Comparison of ENCODE assay signal across 1 cellular context in genomic region chr11:9664276-9665171, GRCh38.
TF ChIP-seq lines count a peak whose summit lies in the region.

No MANE protein-coding gene starts in this region.

TF ChIP-seq in GM12878, 131 proteins besides CTCF, POLR2A, EP300 and RAD21:
- TF ChIP-seq, protein P1, sequence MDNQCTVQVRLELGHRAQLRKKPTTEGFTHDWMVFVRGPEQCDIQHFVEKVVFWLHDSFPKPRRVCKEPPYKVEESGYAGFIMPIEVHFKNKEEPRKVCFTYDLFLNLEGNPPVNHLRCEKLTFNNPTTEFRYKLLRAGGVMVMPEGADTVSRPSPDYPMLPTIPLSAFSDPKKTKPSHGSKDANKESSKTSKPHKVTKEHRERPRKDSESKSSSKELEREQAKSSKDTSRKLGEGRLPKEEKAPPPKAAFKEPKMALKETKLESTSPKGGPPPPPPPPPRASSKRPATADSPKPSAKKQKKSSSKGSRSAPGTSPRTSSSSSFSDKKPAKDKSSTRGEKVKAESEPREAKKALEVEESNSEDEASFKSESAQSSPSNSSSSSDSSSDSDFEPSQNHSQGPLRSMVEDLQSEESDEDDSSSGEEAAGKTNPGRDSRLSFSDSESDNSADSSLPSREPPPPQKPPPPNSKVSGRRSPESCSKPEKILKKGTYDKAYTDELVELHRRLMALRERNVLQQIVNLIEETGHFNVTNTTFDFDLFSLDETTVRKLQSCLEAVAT (IDR thresholded peaks at IDR 0.05) = 0 out of 2 replicates have a peak, but pooled peaks have one; percentile 32
- 0 out of 2 replicates have a peak, but pooled peaks have one; percentile 12 for TF ChIP-seq BCL11A (IDR thresholded peaks at IDR 0.05; ENCODE audit: low read depth, low read length)
- peak; percentile 69 for TF ChIP-seq IKZF1 (conservative IDR thresholded peaks at IDR 0.05)
- TF ChIP-seq PAX5 (IDR thresholded peaks at IDR 0.05; ENCODE audit: borderline replicate concordance, low read depth, low read length) = peak; percentile 48; the same call in 1 of the 2 replicates
- 0 out of 3 replicates have a peak, but pooled peaks have one; percentile 11 for TF ChIP-seq POU2F2 (IDR thresholded peaks at IDR 0.05; ENCODE audit: borderline replicate concordance, low read depth, low read length)
- TF ChIP-seq YY1 (IDR thresholded peaks at IDR 0.05; ENCODE audit: low read depth, low read length) = 0 out of 2 replicates have a peak, but pooled peaks have one; percentile 5
- TF ChIP-seq, protein P2, sequence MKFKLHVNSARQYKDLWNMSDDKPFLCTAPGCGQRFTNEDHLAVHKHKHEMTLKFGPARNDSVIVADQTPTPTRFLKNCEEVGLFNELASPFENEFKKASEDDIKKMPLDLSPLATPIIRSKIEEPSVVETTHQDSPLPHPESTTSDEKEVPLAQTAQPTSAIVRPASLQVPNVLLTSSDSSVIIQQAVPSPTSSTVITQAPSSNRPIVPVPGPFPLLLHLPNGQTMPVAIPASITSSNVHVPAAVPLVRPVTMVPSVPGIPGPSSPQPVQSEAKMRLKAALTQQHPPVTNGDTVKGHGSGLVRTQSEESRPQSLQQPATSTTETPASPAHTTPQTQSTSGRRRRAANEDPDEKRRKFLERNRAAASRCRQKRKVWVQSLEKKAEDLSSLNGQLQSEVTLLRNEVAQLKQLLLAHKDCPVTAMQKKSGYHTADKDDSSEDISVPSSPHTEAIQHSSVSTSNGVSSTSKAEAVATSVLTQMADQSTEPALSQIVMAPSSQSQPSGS (IDR thresholded peaks at IDR 0.05; ENCODE audit: low read length) = no peak
- 0 out of 2 replicates have a peak, but pooled peaks have one; percentile 23 for TF ChIP-seq RELB (IDR thresholded peaks at IDR 0.05; ENCODE audit: low read depth)
- peak; percentile 63 to 68 for TF ChIP-seq IKZF2 (IDR thresholded peaks at IDR 0.05)
- no peak for TF ChIP-seq RELA (IDR thresholded peaks at IDR 0.05; ENCODE audit: borderline replicate concordance, partially characterized antibody)
- no peak for TF ChIP-seq ATF3 (IDR thresholded peaks at IDR 0.05; ENCODE audit: borderline replicate concordance, extremely low read depth, low read depth, low read length)
- peak; percentile 75 for TF ChIP-seq EED (IDR thresholded peaks at IDR 0.05; ENCODE audit: low read depth)
- TF ChIP-seq, protein P3, sequence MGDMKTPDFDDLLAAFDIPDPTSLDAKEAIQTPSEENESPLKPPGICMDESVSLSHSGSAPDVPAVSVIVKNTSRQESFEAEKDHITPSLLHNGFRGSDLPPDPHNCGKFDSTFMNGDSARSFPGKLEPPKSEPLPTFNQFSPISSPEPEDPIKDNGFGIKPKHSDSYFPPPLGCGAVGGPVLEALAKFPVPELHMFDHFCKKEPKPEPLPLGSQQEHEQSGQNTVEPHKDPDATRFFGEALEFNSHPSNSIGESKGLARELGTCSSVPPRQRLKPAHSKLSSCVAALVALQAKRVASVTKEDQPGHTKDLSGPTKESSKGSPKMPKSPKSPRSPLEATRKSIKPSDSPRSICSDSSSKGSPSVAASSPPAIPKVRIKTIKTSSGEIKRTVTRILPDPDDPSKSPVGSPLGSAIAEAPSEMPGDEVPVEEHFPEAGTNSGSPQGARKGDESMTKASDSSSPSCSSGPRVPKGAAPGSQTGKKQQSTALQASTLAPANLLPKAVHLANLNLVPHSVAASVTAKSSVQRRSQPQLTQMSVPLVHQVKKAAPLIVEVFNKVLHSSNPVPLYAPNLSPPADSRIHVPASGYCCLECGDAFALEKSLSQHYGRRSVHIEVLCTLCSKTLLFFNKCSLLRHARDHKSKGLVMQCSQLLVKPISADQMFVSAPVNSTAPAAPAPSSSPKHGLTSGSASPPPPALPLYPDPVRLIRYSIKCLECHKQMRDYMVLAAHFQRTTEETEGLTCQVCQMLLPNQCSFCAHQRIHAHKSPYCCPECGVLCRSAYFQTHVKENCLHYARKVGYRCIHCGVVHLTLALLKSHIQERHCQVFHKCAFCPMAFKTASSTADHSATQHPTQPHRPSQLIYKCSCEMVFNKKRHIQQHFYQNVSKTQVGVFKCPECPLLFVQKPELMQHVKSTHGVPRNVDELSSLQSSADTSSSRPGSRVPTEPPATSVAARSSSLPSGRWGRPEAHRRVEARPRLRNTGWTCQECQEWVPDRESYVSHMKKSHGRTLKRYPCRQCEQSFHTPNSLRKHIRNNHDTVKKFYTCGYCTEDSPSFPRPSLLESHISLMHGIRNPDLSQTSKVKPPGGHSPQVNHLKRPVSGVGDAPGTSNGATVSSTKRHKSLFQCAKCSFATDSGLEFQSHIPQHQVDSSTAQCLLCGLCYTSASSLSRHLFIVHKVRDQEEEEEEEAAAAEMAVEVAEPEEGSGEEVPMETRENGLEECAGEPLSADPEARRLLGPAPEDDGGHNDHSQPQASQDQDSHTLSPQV (IDR thresholded peaks at IDR 0.05) = no peak
- peak; percentile 44 for TF ChIP-seq SKIL (IDR thresholded peaks at IDR 0.05; ENCODE audit: low read depth, poor library complexity, severe bottlenecking)
- peak; percentile 64 for TF ChIP-seq RUNX3 (IDR thresholded peaks at IDR 0.05; ENCODE audit: low read length)
- peak; percentile 48 for TF ChIP-seq SMAD1 (IDR thresholded peaks at IDR 0.05; ENCODE audit: low read depth, partially characterized antibody)
